25 cellular contexts compared by ENCODE assay signal in genomic region chr6:155829646-155830045, GRCh38.
"Had no signal": no experiment of that assay in that cellular context is flagged by ENCODE, and none has a peak within 500 bp of the region (broad histone marks: within the 10 kb centered on the region; RNA-seq: fewer than 3 reads in every experiment).

No MANE protein-coding gene starts in this region.

- FAIRE-seq: kidney had no signal

- H3K4me1 ChIP-seq: left lung, lower lobe of right lung, neural progenitor cell, parathyroid adenoma, right atrium auricular region, right lobe of liver, tibial nerve, uterus had no signal

- H3K79me2 ChIP-seq: parathyroid adenoma had no signal

- H3K4me2 ChIP-seq: neural progenitor cell, smooth muscle cell had no signal

- H2AFZ ChIP-seq: neural progenitor cell, parathyroid adenoma had no signal

- H3K9me3 ChIP-seq: left lung, lower lobe of right lung, neutrophil, right atrium auricular region, right lobe of liver, tibial nerve, uterus had no signal

- H3K36me3 ChIP-seq: left lung, lower lobe of right lung, neural progenitor cell, neutrophil, right atrium auricular region, right lobe of liver, tibial nerve, uterus had no signal

- H3K9ac ChIP-seq: neural progenitor cell, parathyroid adenoma had no signal

- ATAC-seq: left colon; left lung; lower lobe of right lung; natural killer cell; right lobe of liver; stimulated activated memory B cell treated with anti-CD40 and anti-IgM and Interleukin-4, amounts not matched to agents 10 μg/mL and 1 μg/mL and 100 μg/mL, for 72 hours; stimulated activated naive CD8-positive, alpha-beta T cell treated with anti-CD3 and anti-CD28 coated beads, Interleukin-15, amount 100 ng/mL, for 72 hours had no signal

- DNase-seq: kidney; left colon; left lung; lower lobe of right lung; mesendoderm; naive B cell; natural killer cell; nephron progenitor cell; occipital lobe; right lobe of liver; stimulated activated CD4-positive, alpha-beta T cell treated with anti-CD3 and anti-CD28 coated beads, Interleukin-1b, Interleukin-23, amount 100 ng/mL, for 48 hours; stimulated activated CD4-positive, alpha-beta T cell treated with anti-CD3 and anti-CD28 coated beads, Interleukin-2, amount 100 ng/mL, for 48 hours; stimulated activated CD4-positive, alpha-beta T cell treated with anti-CD3 and anti-CD28 coated beads, Interleukin-4, amount 100 ng/mL, for 4 hours; stimulated activated CD8-positive, alpha-beta memory T cell treated with anti-CD3 and anti-CD28 coated beads, Interleukin-4, amount 100 ng/mL, for 48 hours; stimulated activated naive CD4-positive, alpha-beta T cell treated with Interleukin-2 at 50 U/mL for 16 hours; stimulated activated naive CD8-positive, alpha-beta T cell treated with anti-CD3 and anti-CD28 coated beads, Interleukin-15, amount 100 ng/mL, for 72 hours; substantia nigra; uterus had no signal

- H3K4me3 ChIP-seq: left lung, lower lobe of right lung, neural progenitor cell, right atrium auricular region, right lobe of liver, smooth muscle cell, tibial nerve, uterus had no signal

- H3K27me3 ChIP-seq: left lung, neural progenitor cell, neutrophil, right atrium auricular region, right lobe of liver, tibial nerve, uterus had no signal

- H3K27ac ChIP-seq: left lung, lower lobe of right lung, neural progenitor cell, neutrophil, parathyroid adenoma, right atrium auricular region, right lobe of liver, tibial nerve, uterus had no signal
